ENCODE assay signal across 23 cellular contexts in the genomic region with DNA sequence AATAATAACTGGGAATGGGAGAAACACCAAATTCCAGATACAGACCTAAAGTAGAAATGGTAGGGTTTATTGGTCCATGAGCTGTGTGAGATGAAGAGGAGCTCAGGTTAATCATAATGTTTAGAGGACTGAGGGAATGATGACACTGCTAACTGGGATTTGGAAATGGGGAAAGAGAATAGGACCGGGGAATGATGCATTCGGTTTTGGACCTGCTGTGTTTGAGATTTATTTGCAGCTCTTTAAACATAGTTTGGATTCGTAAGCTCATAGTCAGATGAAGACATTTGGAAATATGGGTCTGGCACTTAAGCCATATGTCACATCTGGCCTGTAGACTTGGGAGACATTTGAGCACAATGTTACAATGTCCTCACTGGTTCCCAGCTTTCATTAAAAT.
DNase-seq lines count a peak whose midpoint lies in the region; ATAC-seq, FAIRE-seq and TF ChIP-seq lines count a peak whose summit lies in the region.
"Had no signal": no experiment of that assay in that cellular context is flagged by ENCODE, and none has a peak within 500 bp of the region (broad histone marks: within the 10 kb centered on the region; RNA-seq: fewer than 3 reads in every experiment).

No MANE protein-coding gene starts in this region.

- no peaks in the 10 kb centered on the region for H3K9me3 ChIP-seq in adipocyte (ENCODE audit: control insufficient read depth, low read length)
- H3K9me3 ChIP-seq: ascending aorta, esophagus muscularis mucosa had no signal

- no peak overlapping the region for H3K4me3 Mint-ChIP-seq in activated naive CD8-positive, alpha-beta T cell treated with anti-CD3 and anti-CD28 coated beads, Interleukin-2, amount 50 U/mL, for 24 hours
- no peak overlapping the region for H3K4me3 Mint-ChIP-seq in GM23338
- H3K4me3 Mint-ChIP-seq: activated CD8-positive, alpha-beta T cell treated with anti-CD3 and anti-CD28 coated beads, Interleukin-2, amount 10 ng/mL, durations not matched to agents 7 days and 5 days; activated naive CD4-positive, alpha-beta T cell treated with anti-CD3 and anti-CD28 coated beads for 36 hours; activated T-cell treated with anti-CD3 and anti-CD28 coated beads, Interleukin-2, amount 50 U/mL, for 4 hours; CD4-positive, alpha-beta T cell had no signal

- H3K79me2 ChIP-seq in GM23338 (replicated peaks; ENCODE audit: insufficient read depth) = no peaks in the 10 kb centered on the region

- TF ChIP-seq CTCF in 22Rv1 (IDR thresholded peaks at IDR 0.05) = no peak
- no peak for TF ChIP-seq CTCF in fibroblast of villous mesenchyme (IDR thresholded peaks at IDR 0.05; ENCODE audit: insufficient read depth, low read depth, low read length)
- no peak for TF ChIP-seq CTCF in D721Med (IDR thresholded peaks at IDR 0.05; ENCODE audit: insufficient read depth, missing control alignments)
- TF ChIP-seq CTCF in GM23338 (conservative IDR thresholded peaks at IDR 0.05; ENCODE audit: low read depth in 2 of 2) = no peak
- TF ChIP-seq CTCF in dorsolateral prefrontal cortex (IDR thresholded peaks at IDR 0.05 in 54 of 56, conservative IDR thresholded peaks at IDR 0.05 in 2 of 56; ENCODE audit: low read depth in 1 of 56, partially characterized antibody in 56 of 56) = no peak

- H3K27me3 Mint-ChIP-seq in activated naive CD8-positive, alpha-beta T cell treated with anti-CD3 and anti-CD28 coated beads, Interleukin-2, amount 50 U/mL, for 24 hours = peaks cover 2% of the 10 kb centered on the region
- H3K27me3 Mint-ChIP-seq in GM23338 (ENCODE audit: insufficient read depth, low read depth, poor library complexity) = no peaks in the 10 kb centered on the region
- H3K27me3 Mint-ChIP-seq: CD4-positive, alpha-beta T cell had no signal

- H3K27me3 ChIP-seq in adipocyte (replicated peaks; ENCODE audit: control insufficient read depth, insufficient read depth, low read length) (no peaks in the 10 kb centered on the region), GM23338 (ENCODE audit: insufficient read depth) (no peaks in the 10 kb centered on the region), dorsolateral prefrontal cortex (peaks cover 0 to 4% (median 0%) of the 10 kb centered on the region in 45 donors)
- H3K27me3 ChIP-seq: ascending aorta, esophagus muscularis mucosa had no signal

- no peaks in the 10 kb centered on the region for H4K20me1 ChIP-seq in GM23338 (replicated peaks; ENCODE audit: insufficient read depth)

- H3K9ac ChIP-seq in adipocyte (ENCODE audit: low read length) = peak overlapping the region; percentile 84

- H3K4me1 ChIP-seq in adipocyte (ENCODE audit: control insufficient read depth, insufficient read depth, low read length) (peaks cover 36% of the 10 kb centered on the region), GM23338 (ENCODE audit: insufficient read depth) (no peaks in the 10 kb centered on the region)
- H3K4me1 ChIP-seq: ascending aorta, esophagus muscularis mucosa had no signal

- H3K9me3 Mint-ChIP-seq in activated naive CD8-positive, alpha-beta T cell treated with anti-CD3 and anti-CD28 coated beads, Interleukin-2, amount 50 U/mL, for 24 hours = no peaks in the 10 kb centered on the region
- no peaks in the 10 kb centered on the region; the same call in 2 of the 3 replicates for H3K9me3 Mint-ChIP-seq in GM23338
- H3K9me3 Mint-ChIP-seq: activated naive CD4-positive, alpha-beta T cell treated with anti-CD3 and anti-CD28 coated beads for 36 hours; activated T-cell treated with anti-CD3 and anti-CD28 coated beads, Interleukin-2, amount 50 U/mL, for 4 hours; CD4-positive, alpha-beta T cell had no signal

- H3K4me1 Mint-ChIP-seq in activated naive CD8-positive, alpha-beta T cell treated with anti-CD3 and anti-CD28 coated beads, Interleukin-2, amount 50 U/mL, for 24 hours = peaks cover 7% of the 10 kb centered on the region
- peaks cover 1% of the 10 kb centered on the region; the same call in 2 of the 3 replicates for H3K4me1 Mint-ChIP-seq in GM23338

- H3K27ac Mint-ChIP-seq in activated naive CD8-positive, alpha-beta T cell treated with anti-CD3 and anti-CD28 coated beads, Interleukin-2, amount 50 U/mL, for 24 hours = no peak overlapping the region
- H3K27ac Mint-ChIP-seq in GM23338 = no peak overlapping the region
- H3K27ac Mint-ChIP-seq: activated CD8-positive, alpha-beta T cell treated with anti-CD3 and anti-CD28 coated beads, Interleukin-2, amount 10 ng/mL, durations not matched to agents 7 days and 5 days; activated naive CD4-positive, alpha-beta T cell treated with anti-CD3 and anti-CD28 coated beads for 36 hours; CD4-positive, alpha-beta T cell had no signal

- no peaks in the 10 kb centered on the region for H3F3A ChIP-seq in GM23338 (replicated peaks; ENCODE audit: low read depth)

- peaks cover 10% of the 10 kb centered on the region for H3K9me2 ChIP-seq in GM23338 (ENCODE audit: insufficient read depth)

- no peak for ATAC-seq in activated naive CD8-positive, alpha-beta T cell treated with anti-CD3 and anti-CD28 coated beads, Interleukin-2, amount 50 U/mL, for 24 hours
- no peak for ATAC-seq in GM23338
- ATAC-seq: activated CD4-positive, CD25-positive, alpha-beta regulatory T cell treated with anti-CD3 and anti-CD28 coated beads, Interleukin-2, amount 50 U/mL, for 24 hours; activated CD8-positive, alpha-beta T cell treated with anti-CD3 and anti-CD28 coated beads, Interleukin-2, amount 10 ng/mL, durations not matched to agents 7 days and 5 days; activated T-cell treated with anti-CD3 and anti-CD28 coated beads, Interleukin-2, amount 50 U/mL, for 4 hours had no signal

- DNase-seq in ELR (ENCODE audit: low read depth) (peak; percentile 83), adipocyte (ENCODE audit: low read depth) (no peak), fibroblast of villous mesenchyme (ENCODE audit: low read depth) (peak; percentile 52), D721Med (ENCODE audit: insufficient read length, low spot score) (no peak), GM23338 (ENCODE audit: low spot score) (no peak), dorsolateral prefrontal cortex (no peak)
- DNase-seq in activated naive CD8-positive, alpha-beta T cell treated with anti-CD3 and anti-CD28 coated beads, Interleukin-2, amount 50 U/mL, for 24 hours = no peak
- DNase-seq: activated CD8-positive, alpha-beta T cell treated with anti-CD3 and anti-CD28 coated beads, Interleukin-2, amount 10 ng/mL, durations not matched to agents 7 days and 5 days; activated naive CD4-positive, alpha-beta T cell treated with anti-CD3 and anti-CD28 coated beads for 36 hours; activated T-cell treated with anti-CD3 and anti-CD28 coated beads, Interleukin-2, amount 50 U/mL, for 4 hours; CD4-positive, alpha-beta T cell; effector memory CD4-positive, alpha-beta T cell; kidney glomerular epithelial cell; NCI-H1417 treated with DMSO at 0.1 percent for 48 hours; retina; substantia nigra had no signal

- peak overlapping the region; percentile 48; the same call in 1 of the 2 replicates for H3K27ac ChIP-seq in 22Rv1
- no peak overlapping the region for H3K27ac ChIP-seq in GM23338 (ENCODE audit: low read depth)
- H3K27ac ChIP-seq in dorsolateral prefrontal cortex = no peak overlapping the region
- H3K27ac ChIP-seq: ascending aorta, esophagus muscularis mucosa had no signal

- no peak overlapping the region for H3K4me2 ChIP-seq in GM23338

- H3K36me3 Mint-ChIP-seq in activated naive CD8-positive, alpha-beta T cell treated with anti-CD3 and anti-CD28 coated beads, Interleukin-2, amount 50 U/mL, for 24 hours (ENCODE audit: low read depth) = no peaks in the 10 kb centered on the region
- no peaks in the 10 kb centered on the region for H3K36me3 Mint-ChIP-seq in GM23338 (ENCODE audit: low read depth)

- no peak overlapping the region for H2AFZ ChIP-seq in GM23338

- H3K4me3 ChIP-seq in adipocyte (ENCODE audit: low read length) (no peak overlapping the region), fibroblast of villous mesenchyme (ENCODE audit: low read depth, low read length) (no peak overlapping the region), GM23338 (no peak overlapping the region), dorsolateral prefrontal cortex (no peak overlapping the region)
- H3K4me3 ChIP-seq: ascending aorta, esophagus muscularis mucosa had no signal

- no peak for FAIRE-seq in D721Med (lab: Jason Lieb, UNC)
- FAIRE-seq: A204.1, GM12892, GM19239 had no signal

- intact Hi-C loops in dorsolateral prefrontal cortex (cut with DNase I) = no loop called here

- H3K36me3 ChIP-seq in adipocyte (ENCODE audit: control insufficient read depth, insufficient read depth, low read length, severe bottlenecking) = no peaks in the 10 kb centered on the region
- 0 out of 2 replicates have a peak, but pooled peaks cover 3% of the 10 kb centered on the region for H3K36me3 ChIP-seq in GM23338 (ENCODE audit: insufficient read depth)
- H3K36me3 ChIP-seq: ascending aorta, esophagus muscularis mucosa had no signal

TF ChIP-seq in GM23338, 12 proteins besides CTCF, POLR2A, EP300 and RAD21:
- no peak for TF ChIP-seq ZNF331 (CRISPR knock-in tag; IDR thresholded peaks at IDR 0.05; ENCODE audit: low read depth)

Comparison
In these comparisons a context has a peak if more than half of its experiments do, and no peak if none do; other contexts are left out.
1. DNase-seq: peak in ELR (single experiment) and fibroblast of villous mesenchyme (single experiment); none in adipocyte (single experiment), activated naive CD8-positive, alpha-beta T cell treated with anti-CD3 and anti-CD28 coated beads, Interleukin-2, amount 50 U/mL, for 24 hours (single experiment), D721Med (single experiment), GM23338 (single experiment) and dorsolateral prefrontal cortex (0 of 10).